In the genomic region with DNA sequence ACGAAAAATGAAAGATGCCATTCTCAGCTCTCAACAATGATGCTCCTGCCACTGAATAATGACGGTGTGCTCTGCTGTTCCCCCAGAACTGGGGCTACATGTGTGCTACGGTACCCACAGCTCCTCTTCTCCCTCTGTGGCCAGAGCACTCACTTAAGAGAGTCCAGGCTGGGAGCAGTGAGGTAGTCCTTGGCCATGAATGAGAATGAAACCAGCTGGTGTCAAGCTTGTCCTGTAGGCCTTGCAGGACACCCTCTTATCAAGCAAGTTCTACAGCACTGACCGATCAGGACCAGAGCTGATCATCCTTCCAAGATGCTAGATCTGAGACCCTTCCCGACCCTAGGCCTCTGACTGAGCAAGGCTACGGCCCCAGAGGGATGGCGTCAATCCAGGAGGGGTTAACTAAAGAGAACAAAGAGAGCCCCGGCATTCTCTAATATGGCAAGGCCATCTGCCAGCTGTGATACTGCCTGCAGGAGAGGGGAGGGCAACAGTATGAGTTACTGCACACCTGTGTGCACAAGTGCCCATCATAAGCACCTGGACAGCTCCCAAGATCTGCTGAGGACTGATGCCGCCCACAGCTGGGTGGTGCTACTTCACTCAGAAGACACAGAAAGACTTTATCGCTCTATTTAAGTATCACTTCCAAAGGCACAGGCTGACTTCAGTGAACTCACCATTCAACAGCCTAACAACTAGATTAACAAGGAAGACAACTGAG, we compare ENCODE assay signal across 14 cellular contexts. TPM values are rescaled to one million over a fixed set of nuclear protein-coding genes. Genes with fewer than 3 reads are reported as not detected.
DNase-seq lines count a peak whose midpoint lies in the region; ATAC-seq and TF ChIP-seq lines count a peak whose summit lies in the region.
"Had no signal": no experiment of that assay in that cellular context is flagged by ENCODE, and none has a peak within 500 bp of the region (broad histone marks: within the 10 kb centered on the region; RNA-seq: fewer than 3 reads in every experiment).

No MANE protein-coding gene starts in this region.

- no peaks in the 10 kb centered on the region for H3K27me3 Mint-ChIP-seq in activated CD8-positive, alpha-beta T cell treated with anti-CD3 and anti-CD28 coated beads for 36 hours
- no peaks in the 10 kb centered on the region for H3K27me3 Mint-ChIP-seq in activated CD8-positive, alpha-beta T cell treated with anti-CD3 and anti-CD28 coated beads, Interleukin-2, amount 10 ng/mL, durations not matched to agents 7 days and 5 days (ENCODE audit: low read depth)
- H3K27me3 Mint-ChIP-seq in endothelial cell (ENCODE audit: unreplicated experiment) = peaks cover 6% of the 10 kb centered on the region

- no peaks in the 10 kb centered on the region for H3K9me3 Mint-ChIP-seq in activated CD8-positive, alpha-beta T cell treated with anti-CD3 and anti-CD28 coated beads for 36 hours
- H3K9me3 Mint-ChIP-seq in activated CD8-positive, alpha-beta T cell treated with anti-CD3 and anti-CD28 coated beads, Interleukin-2, amount 10 ng/mL, durations not matched to agents 7 days and 5 days (ENCODE audit: insufficient read depth) = no peaks in the 10 kb centered on the region
- H3K9me3 Mint-ChIP-seq in endothelial cell (ENCODE audit: unreplicated experiment) = no peaks in the 10 kb centered on the region
- H3K9me3 Mint-ChIP-seq in stimulated activated effector memory CD8-positive, alpha-beta T cell treated with anti-CD3 and anti-CD28 coated beads, Interleukin-12 subunit alpha, Interleukin-12 subunit beta, amount 100 ng/mL, for 72 hours = no peaks in the 10 kb centered on the region
- H3K9me3 Mint-ChIP-seq: nephron progenitor cell had no signal

- peaks cover 9% of the 10 kb centered on the region for H3K36me3 Mint-ChIP-seq in activated CD8-positive, alpha-beta T cell treated with anti-CD3 and anti-CD28 coated beads for 36 hours (ENCODE audit: low read depth)
- H3K36me3 Mint-ChIP-seq in activated CD8-positive, alpha-beta T cell treated with anti-CD3 and anti-CD28 coated beads, Interleukin-2, amount 10 ng/mL, durations not matched to agents 7 days and 5 days (ENCODE audit: low read depth) = peaks cover 13% of the 10 kb centered on the region
- peaks cover 54% of the 10 kb centered on the region for H3K36me3 Mint-ChIP-seq in endothelial cell (ENCODE audit: low read depth, unreplicated experiment)
- H3K36me3 Mint-ChIP-seq in stimulated activated effector memory CD8-positive, alpha-beta T cell treated with anti-CD3 and anti-CD28 coated beads, Interleukin-12 subunit alpha, Interleukin-12 subunit beta, amount 100 ng/mL, for 72 hours = peaks cover 83% of the 10 kb centered on the region

- no peak for TF ChIP-seq CTCF in activated CD8-positive, alpha-beta T cell treated with anti-CD3 and anti-CD28 coated beads for 36 hours (IDR thresholded peaks at IDR 0.05)
- no peak for TF ChIP-seq CTCF in endothelial cell (IDR thresholded peaks at IDR 0.05; ENCODE audit: unreplicated experiment)

- peak overlapping the region; percentile 36 for H3K27ac Mint-ChIP-seq in activated CD8-positive, alpha-beta T cell treated with anti-CD3 and anti-CD28 coated beads for 36 hours
- H3K27ac Mint-ChIP-seq in activated CD8-positive, alpha-beta T cell treated with anti-CD3 and anti-CD28 coated beads, Interleukin-2, amount 10 ng/mL, durations not matched to agents 7 days and 5 days = no peak overlapping the region
- H3K27ac Mint-ChIP-seq in endothelial cell (ENCODE audit: unreplicated experiment) = no peak overlapping the region
- peak overlapping the region; percentile 86 for H3K27ac Mint-ChIP-seq in stimulated activated effector memory CD8-positive, alpha-beta T cell treated with anti-CD3 and anti-CD28 coated beads, Interleukin-12 subunit alpha, Interleukin-12 subunit beta, amount 100 ng/mL, for 72 hours
- H3K27ac Mint-ChIP-seq: nephron progenitor cell had no signal

- H3K4me1 Mint-ChIP-seq in activated CD8-positive, alpha-beta T cell treated with anti-CD3 and anti-CD28 coated beads for 36 hours (ENCODE audit: low read depth) = peaks cover 7% of the 10 kb centered on the region
- H3K4me1 Mint-ChIP-seq in activated CD8-positive, alpha-beta T cell treated with anti-CD3 and anti-CD28 coated beads, Interleukin-2, amount 10 ng/mL, durations not matched to agents 7 days and 5 days (ENCODE audit: low read depth) = no peaks in the 10 kb centered on the region
- H3K4me1 Mint-ChIP-seq in endothelial cell (ENCODE audit: unreplicated experiment) = peaks cover 15% of the 10 kb centered on the region
- peaks cover 15% of the 10 kb centered on the region for H3K4me1 Mint-ChIP-seq in stimulated activated effector memory CD8-positive, alpha-beta T cell treated with anti-CD3 and anti-CD28 coated beads, Interleukin-12 subunit alpha, Interleukin-12 subunit beta, amount 100 ng/mL, for 72 hours

- intact Hi-C loops in activated CD8-positive, alpha-beta T cell treated with anti-CD3 and anti-CD28 coated beads for 36 hours (cut with micrococcal nuclease) = no loop called here

- POLR2A ChIA-PET in activated CD8-positive, alpha-beta T cell treated with anti-CD3 and anti-CD28 coated beads for 36 hours (lab: Charles Lee) = interaction anchor here (1.5 kb wide), 1 partner anchor 20 kb away, joined by 4 read pairs; no protein-coding TSS in a partner anchor
- POLR2A ChIA-PET in activated CD8-positive, alpha-beta T cell treated with anti-CD3 and anti-CD28 coated beads, Interleukin-2, amount 10 ng/mL, durations not matched to agents 7 days and 5 days (lab: Charles Lee) = interaction anchor here (0.7 to 1.2 kb wide), 3 partner anchors 13 to 175 kb away, joined by 4 read pairs; no protein-coding TSS in a partner anchor

- no peak for DNase-seq in activated CD8-positive, alpha-beta T cell treated with anti-CD3 and anti-CD28 coated beads for 36 hours
- DNase-seq in activated CD8-positive, alpha-beta T cell treated with anti-CD3 and anti-CD28 coated beads, Interleukin-2, amount 10 ng/mL, durations not matched to agents 7 days and 5 days = no peak
- peak; percentile 76 for DNase-seq in NCI-H69 (lab: John Stamatoyannopoulos, UW)
- DNase-seq in endothelial cell (ENCODE audit: low spot score) = no peak
- DNase-seq in stimulated activated effector memory CD8-positive, alpha-beta T cell treated with anti-CD3 and anti-CD28 coated beads, Interleukin-12 subunit alpha, Interleukin-12 subunit beta, amount 100 ng/mL, for 72 hours (ENCODE audit: low spot score in 2 of 2) = no peak
- DNase-seq in cerebellar nuclear complex (lab: John Stamatoyannopoulos, UW) = no peak
- DNase-seq: ACHN; activated CD8-positive, alpha-beta memory T cell treated with anti-CD3 and anti-CD28 coated beads, Interleukin-2, amount 50 U/mL, for 4 hours; anterior cingulate cortex; effector CD4-positive, alpha-beta T cell; NCI-H345; nephron progenitor cell had no signal

- H3K4me3 Mint-ChIP-seq in activated CD8-positive, alpha-beta T cell treated with anti-CD3 and anti-CD28 coated beads for 36 hours = no peak overlapping the region
- no peak overlapping the region for H3K4me3 Mint-ChIP-seq in activated CD8-positive, alpha-beta T cell treated with anti-CD3 and anti-CD28 coated beads, Interleukin-2, amount 10 ng/mL, durations not matched to agents 7 days and 5 days
- peak overlapping the region; percentile 37 for H3K4me3 Mint-ChIP-seq in endothelial cell (ENCODE audit: unreplicated experiment)
- H3K4me3 Mint-ChIP-seq in stimulated activated effector memory CD8-positive, alpha-beta T cell treated with anti-CD3 and anti-CD28 coated beads, Interleukin-12 subunit alpha, Interleukin-12 subunit beta, amount 100 ng/mL, for 72 hours = no peak overlapping the region
- H3K4me3 Mint-ChIP-seq: nephron progenitor cell had no signal

- CTCF ChIA-PET in activated CD8-positive, alpha-beta T cell treated with anti-CD3 and anti-CD28 coated beads for 36 hours (lab: Charles Lee) = interaction anchor here (0.8 kb wide), 1 partner anchor 14 kb away, joined by 3 read pairs; no protein-coding TSS in a partner anchor
- CTCF ChIA-PET in activated CD8-positive, alpha-beta T cell treated with anti-CD3 and anti-CD28 coated beads, Interleukin-2, amount 10 ng/mL, durations not matched to agents 7 days and 5 days (lab: Charles Lee) = interaction anchor here (1.5 kb wide), 1 partner anchor 21 kb away, joined by 4 read pairs; no protein-coding TSS in a partner anchor

- no peak for ATAC-seq in activated CD8-positive, alpha-beta T cell treated with anti-CD3 and anti-CD28 coated beads for 36 hours
- ATAC-seq in activated CD8-positive, alpha-beta T cell treated with anti-CD3 and anti-CD28 coated beads, Interleukin-2, amount 10 ng/mL, durations not matched to agents 7 days and 5 days = no peak
- ATAC-seq in stimulated activated effector memory CD8-positive, alpha-beta T cell treated with anti-CD3 and anti-CD28 coated beads, Interleukin-12 subunit alpha, Interleukin-12 subunit beta, amount 100 ng/mL, for 72 hours = no peak
- ATAC-seq in HG02938 (IDR thresholded peaks at IDR 0.05; ENCODE audit: unreplicated experiment) = no peak
- no peak for ATAC-seq in HG03159 (IDR thresholded peaks at IDR 0.05; ENCODE audit: unreplicated experiment)

RNA-seq across cellular contexts. Expression of gene APPL2, which starts 30.5 kb away (rescaled TPM):
- total RNA-seq in activated CD8-positive, alpha-beta T cell treated with anti-CD3 and anti-CD28 coated beads for 36 hours = 10 to 100 TPM; 14.5 to 15.8 TPM
- 10 to 100 TPM; 19.0 to 20.4 TPM for total RNA-seq in activated CD8-positive, alpha-beta T cell treated with anti-CD3 and anti-CD28 coated beads, Interleukin-2, amount 10 ng/mL, durations not matched to agents 7 days and 5 days
- total RNA-seq in endothelial cell (ENCODE audit: unreplicated experiment) = 44.7 TPM

Comparison
In these comparisons a context has a peak if more than half of its experiments do, and no peak if none do; other contexts are left out.
1. H3K27ac Mint-ChIP-seq: peak in activated CD8-positive, alpha-beta T cell treated with anti-CD3 and anti-CD28 coated beads for 36 hours (single experiment) and stimulated activated effector memory CD8-positive, alpha-beta T cell treated with anti-CD3 and anti-CD28 coated beads, Interleukin-12 subunit alpha, Interleukin-12 subunit beta, amount 100 ng/mL, for 72 hours (single experiment); none in activated CD8-positive, alpha-beta T cell treated with anti-CD3 and anti-CD28 coated beads, Interleukin-2, amount 10 ng/mL, durations not matched to agents 7 days and 5 days (single experiment) and endothelial cell (single experiment).